Comparison of ENCODE assay signal across 1 cellular context in the genomic region with DNA sequence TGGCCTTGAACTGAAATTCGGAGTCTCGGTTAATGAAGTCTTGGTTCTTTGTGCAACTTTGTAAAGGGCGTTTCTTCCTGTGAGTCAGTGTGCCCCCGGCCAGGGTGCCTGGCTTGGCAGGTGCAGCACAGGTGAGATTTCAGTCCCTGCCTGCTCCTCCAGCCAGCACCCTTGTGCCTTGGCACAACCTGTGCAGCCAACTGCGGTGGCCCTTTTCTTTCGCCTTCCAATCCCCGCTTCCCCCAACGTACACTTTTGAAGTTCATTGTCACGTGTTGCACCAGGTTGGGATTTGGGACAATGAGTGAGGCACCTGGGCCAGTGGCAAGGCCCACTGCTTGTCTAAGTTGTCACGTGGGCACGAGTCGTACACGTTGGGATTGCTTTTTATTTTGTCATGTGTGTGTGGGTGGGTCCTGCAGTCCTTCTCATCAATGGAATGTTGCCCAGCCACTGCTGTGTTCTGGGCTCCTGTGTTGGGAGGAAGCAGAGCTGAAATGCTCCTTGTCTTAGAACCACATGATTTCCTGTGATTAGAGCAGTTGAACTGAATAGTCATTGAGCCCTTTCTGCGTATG.
TF ChIP-seq lines count a peak whose summit lies in the region.

No MANE protein-coding gene starts in this region.

TF ChIP-seq in K562, 482 proteins besides CTCF, POLR2A, EP300 and RAD21 (continued from another document):
- TF ChIP-seq, protein P1, sequence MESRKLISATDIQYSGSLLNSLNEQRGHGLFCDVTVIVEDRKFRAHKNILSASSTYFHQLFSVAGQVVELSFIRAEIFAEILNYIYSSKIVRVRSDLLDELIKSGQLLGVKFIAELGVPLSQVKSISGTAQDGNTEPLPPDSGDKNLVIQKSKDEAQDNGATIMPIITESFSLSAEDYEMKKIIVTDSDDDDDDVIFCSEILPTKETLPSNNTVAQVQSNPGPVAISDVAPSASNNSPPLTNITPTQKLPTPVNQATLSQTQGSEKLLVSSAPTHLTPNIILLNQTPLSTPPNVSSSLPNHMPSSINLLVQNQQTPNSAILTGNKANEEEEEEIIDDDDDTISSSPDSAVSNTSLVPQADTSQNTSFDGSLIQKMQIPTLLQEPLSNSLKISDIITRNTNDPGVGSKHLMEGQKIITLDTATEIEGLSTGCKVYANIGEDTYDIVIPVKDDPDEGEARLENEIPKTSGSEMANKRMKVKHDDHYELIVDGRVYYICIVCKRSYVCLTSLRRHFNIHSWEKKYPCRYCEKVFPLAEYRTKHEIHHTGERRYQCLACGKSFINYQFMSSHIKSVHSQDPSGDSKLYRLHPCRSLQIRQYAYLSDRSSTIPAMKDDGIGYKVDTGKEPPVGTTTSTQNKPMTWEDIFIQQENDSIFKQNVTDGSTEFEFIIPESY (CRISPR knock-in tag; IDR thresholded peaks at IDR 0.05) = no peak
- TF ChIP-seq NFATC3 (IDR thresholded peaks at IDR 0.05) (no peak), ZNF347 (CRISPR knock-in tag; IDR thresholded peaks at IDR 0.05; ENCODE audit: low read depth) (no peak)
TF ChIP-seq in K562: peak in this region for 2.
